In genomic region chr18:57666818-57667497, GRCh38 we compare ENCODE assay signal across 1 cellular context.
TF ChIP-seq lines count a peak whose summit lies in the region.

No MANE protein-coding gene starts in this region.

TF ChIP-seq in K562, 482 proteins besides CTCF, POLR2A, EP300 and RAD21 (continued from another document and continues in another):
- TF ChIP-seq, protein P1, sequence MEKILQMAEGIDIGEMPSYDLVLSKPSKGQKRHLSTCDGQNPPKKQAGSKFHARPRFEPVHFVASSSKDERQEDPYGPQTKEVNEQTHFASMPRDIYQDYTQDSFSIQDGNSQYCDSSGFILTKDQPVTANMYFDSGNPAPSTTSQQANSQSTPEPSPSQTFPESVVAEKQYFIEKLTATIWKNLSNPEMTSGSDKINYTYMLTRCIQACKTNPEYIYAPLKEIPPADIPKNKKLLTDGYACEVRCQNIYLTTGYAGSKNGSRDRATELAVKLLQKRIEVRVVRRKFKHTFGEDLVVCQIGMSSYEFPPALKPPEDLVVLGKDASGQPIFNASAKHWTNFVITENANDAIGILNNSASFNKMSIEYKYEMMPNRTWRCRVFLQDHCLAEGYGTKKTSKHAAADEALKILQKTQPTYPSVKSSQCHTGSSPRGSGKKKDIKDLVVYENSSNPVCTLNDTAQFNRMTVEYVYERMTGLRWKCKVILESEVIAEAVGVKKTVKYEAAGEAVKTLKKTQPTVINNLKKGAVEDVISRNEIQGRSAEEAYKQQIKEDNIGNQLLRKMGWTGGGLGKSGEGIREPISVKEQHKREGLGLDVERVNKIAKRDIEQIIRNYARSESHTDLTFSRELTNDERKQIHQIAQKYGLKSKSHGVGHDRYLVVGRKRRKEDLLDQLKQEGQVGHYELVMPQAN (IDR thresholded peaks at IDR 0.05; ENCODE audit: borderline replicate concordance): no peak
- TF ChIP-seq ZNF12 (CRISPR knock-in tag; IDR thresholded peaks at IDR 0.05): no peak
- TF ChIP-seq NELFE (IDR thresholded peaks at IDR 0.05; ENCODE audit: insufficient read depth, insufficient read length): no peak
- no peak for TF ChIP-seq NCOA2 (IDR thresholded peaks at IDR 0.05; ENCODE audit: partially characterized antibody in 2 of 2)
- TF ChIP-seq RBM25 (IDR thresholded peaks at IDR 0.05; ENCODE audit: low read depth, low read length, severe bottlenecking): no peak
- no peak for TF ChIP-seq ZNF354B (CRISPR knock-in tag; IDR thresholded peaks at IDR 0.05)
- TF ChIP-seq TCF7 (IDR thresholded peaks at IDR 0.05; ENCODE audit: borderline replicate concordance): no peak
- TF ChIP-seq ZNF717 (CRISPR knock-in tag; IDR thresholded peaks at IDR 0.05): no peak
- TF ChIP-seq RNF2 (IDR thresholded peaks at IDR 0.05): peak; percentile 42; the same call in 1 of the 2 replicates
- TF ChIP-seq TAL1 (IDR thresholded peaks at IDR 0.05): peak; percentile 85
- TF ChIP-seq FOXA1 (IDR thresholded peaks at IDR 0.05; ENCODE audit: borderline replicate concordance): no peak
- TF ChIP-seq CBFB (CRISPR knock-in tag; IDR thresholded peaks at IDR 0.05): no peak
- TF ChIP-seq JUN (IDR thresholded peaks at IDR 0.05; ENCODE audit: borderline replicate concordance, low read depth, low read length): peak; percentile 86; the same call in 1 of the 2 replicates
- no peak for TF ChIP-seq JUN (CRISPR knock-in tag; IDR thresholded peaks at IDR 0.05; ENCODE audit: borderline replicate concordance)
- TF ChIP-seq HNRNPLL (IDR thresholded peaks at IDR 0.05; ENCODE audit: low read depth, low read length, poor library complexity, severe bottlenecking): no peak
- TF ChIP-seq LEF1 (IDR thresholded peaks at IDR 0.05): peak; percentile 81
- TF ChIP-seq THRAP3 (IDR thresholded peaks at IDR 0.05; ENCODE audit: borderline replicate concordance): no peak
- peak; percentile 62; the same call in 1 of the 2 replicates for TF ChIP-seq CTBP1 (IDR thresholded peaks at IDR 0.05; ENCODE audit: borderline replicate concordance)
- TF ChIP-seq SOX6 (IDR thresholded peaks at IDR 0.05): peak; percentile 70; the same call in 1 of the 2 replicates
- peak; percentile 68 to 76 for TF ChIP-seq KDM1A (IDR thresholded peaks at IDR 0.05)
- TF ChIP-seq, protein P2, sequence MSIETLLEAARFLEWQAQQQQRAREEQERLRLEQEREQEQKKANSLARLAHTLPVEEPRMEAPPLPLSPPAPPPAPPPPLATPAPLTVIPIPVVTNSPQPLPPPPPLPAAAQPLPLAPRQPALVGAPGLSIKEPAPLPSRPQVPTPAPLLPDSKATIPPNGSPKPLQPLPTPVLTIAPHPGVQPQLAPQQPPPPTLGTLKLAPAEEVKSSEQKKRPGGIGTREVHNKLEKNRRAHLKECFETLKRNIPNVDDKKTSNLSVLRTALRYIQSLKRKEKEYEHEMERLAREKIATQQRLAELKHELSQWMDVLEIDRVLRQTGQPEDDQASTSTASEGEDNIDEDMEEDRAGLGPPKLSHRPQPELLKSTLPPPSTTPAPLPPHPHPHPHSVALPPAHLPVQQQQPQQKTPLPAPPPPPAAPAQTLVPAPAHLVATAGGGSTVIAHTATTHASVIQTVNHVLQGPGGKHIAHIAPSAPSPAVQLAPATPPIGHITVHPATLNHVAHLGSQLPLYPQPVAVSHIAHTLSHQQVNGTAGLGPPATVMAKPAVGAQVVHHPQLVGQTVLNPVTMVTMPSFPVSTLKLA (conservative IDR thresholded peaks at IDR 0.05): peak; percentile 46 to 55; a peak in 2 of 4 replicates
- peak; percentile 81 for TF ChIP-seq STAT5A (IDR thresholded peaks at IDR 0.05; ENCODE audit: borderline replicate concordance, low read length)
- TF ChIP-seq HOXB6 (CRISPR knock-in tag; IDR thresholded peaks at IDR 0.05; ENCODE audit: borderline replicate concordance): no peak
- no peak for TF ChIP-seq TAF7 (tag; IDR thresholded peaks at IDR 0.05)
- no peak for TF ChIP-seq IRF1 (CRISPR knock-in tag; IDR thresholded peaks at IDR 0.05; ENCODE audit: borderline replicate concordance)
- TF ChIP-seq THRB (CRISPR knock-in tag; conservative IDR thresholded peaks at IDR 0.05): no peak
- peak; percentile 91 to 94 for TF ChIP-seq TRIM24 (IDR thresholded peaks at IDR 0.05)
- TF ChIP-seq BRD9 (IDR thresholded peaks at IDR 0.05; ENCODE audit: low read depth, partially characterized antibody): no peak
- TF ChIP-seq HEY1 (CRISPR knock-in tag; IDR thresholded peaks at IDR 0.05; ENCODE audit: borderline replicate concordance): no peak
- no peak for TF ChIP-seq PHF21A (IDR thresholded peaks at IDR 0.05; ENCODE audit: borderline replicate concordance, low read depth)
- TF ChIP-seq MXI1 (IDR thresholded peaks at IDR 0.05; ENCODE audit: low read depth, low read length): no peak
- no peak for TF ChIP-seq MAFF (IDR thresholded peaks at IDR 0.05; ENCODE audit: low read length)
- TF ChIP-seq GATA2 (CRISPR knock-in tag; IDR thresholded peaks at IDR 0.05): peak; percentile 63
- no peak for TF ChIP-seq SNIP1 (IDR thresholded peaks at IDR 0.05; ENCODE audit: low read depth)
- no peak for TF ChIP-seq ZNF75A (CRISPR knock-in tag; IDR thresholded peaks at IDR 0.05)
- TF ChIP-seq TARDBP (IDR thresholded peaks at IDR 0.05): no peak
- TF ChIP-seq SNAPC5 (CRISPR knock-in tag; IDR thresholded peaks at IDR 0.05): no peak
- no peak for TF ChIP-seq FOXJ3 (CRISPR knock-in tag; IDR thresholded peaks at IDR 0.05)
- no peak for TF ChIP-seq PREB (CRISPR knock-in tag; IDR thresholded peaks at IDR 0.05)
- TF ChIP-seq TBP (optimal IDR thresholded peaks at IDR 0.05; ENCODE audit: low read depth, low read length): no peak
- TF ChIP-seq ZNF239 (CRISPR knock-in tag; IDR thresholded peaks at IDR 0.05): no peak
- no peak for TF ChIP-seq MYC (IDR thresholded peaks at IDR 0.05; ENCODE audit: low read depth, low read length)
- no peak for TF ChIP-seq MYC (CRISPR knock-in tag; IDR thresholded peaks at IDR 0.05; ENCODE audit: borderline replicate concordance, low read depth)
- TF ChIP-seq CREM (IDR thresholded peaks at IDR 0.05; ENCODE audit: low read depth): peak; percentile 77
- peak; percentile 53 for TF ChIP-seq NEUROD1 (IDR thresholded peaks at IDR 0.05; ENCODE audit: borderline replicate concordance, low read depth, low read length, partially characterized antibody)
- TF ChIP-seq, protein P3, sequence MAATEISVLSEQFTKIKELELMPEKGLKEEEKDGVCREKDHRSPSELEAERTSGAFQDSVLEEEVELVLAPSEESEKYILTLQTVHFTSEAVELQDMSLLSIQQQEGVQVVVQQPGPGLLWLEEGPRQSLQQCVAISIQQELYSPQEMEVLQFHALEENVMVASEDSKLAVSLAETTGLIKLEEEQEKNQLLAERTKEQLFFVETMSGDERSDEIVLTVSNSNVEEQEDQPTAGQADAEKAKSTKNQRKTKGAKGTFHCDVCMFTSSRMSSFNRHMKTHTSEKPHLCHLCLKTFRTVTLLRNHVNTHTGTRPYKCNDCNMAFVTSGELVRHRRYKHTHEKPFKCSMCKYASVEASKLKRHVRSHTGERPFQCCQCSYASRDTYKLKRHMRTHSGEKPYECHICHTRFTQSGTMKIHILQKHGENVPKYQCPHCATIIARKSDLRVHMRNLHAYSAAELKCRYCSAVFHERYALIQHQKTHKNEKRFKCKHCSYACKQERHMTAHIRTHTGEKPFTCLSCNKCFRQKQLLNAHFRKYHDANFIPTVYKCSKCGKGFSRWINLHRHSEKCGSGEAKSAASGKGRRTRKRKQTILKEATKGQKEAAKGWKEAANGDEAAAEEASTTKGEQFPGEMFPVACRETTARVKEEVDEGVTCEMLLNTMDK (IDR thresholded peaks at IDR 0.05; ENCODE audit: borderline replicate concordance, insufficient read depth, low read depth, low read length, poor library complexity, severe bottlenecking): no peak
- no peak for TF ChIP-seq NR0B1 (IDR thresholded peaks at IDR 0.05; ENCODE audit: partially characterized antibody)
- TF ChIP-seq ZNF444 (CRISPR knock-in tag; IDR thresholded peaks at IDR 0.05): no peak
- TF ChIP-seq WHSC1 (IDR thresholded peaks at IDR 0.05; ENCODE audit: low read length): no peak
- peak; percentile 86 for TF ChIP-seq PML (IDR thresholded peaks at IDR 0.05; ENCODE audit: low read length)
- TF ChIP-seq RBM39 (optimal IDR thresholded peaks at IDR 0.05; ENCODE audit: low read depth, low read length): no peak
- no peak for TF ChIP-seq SIN3B (IDR thresholded peaks at IDR 0.05; ENCODE audit: low read depth)
- TF ChIP-seq ZNF134 (CRISPR knock-in tag; conservative IDR thresholded peaks at IDR 0.05): no peak
- 0 out of 2 replicates have a peak, but pooled peaks have one; percentile 57 for TF ChIP-seq RFX5 (IDR thresholded peaks at IDR 0.05; ENCODE audit: low read depth, low read length)
- TF ChIP-seq GABPA (tag; conservative IDR thresholded peaks at IDR 0.05; ENCODE audit: low read depth): no peak
- no peak for TF ChIP-seq KLF13 (tag; IDR thresholded peaks at IDR 0.05; ENCODE audit: borderline replicate concordance, low read depth)
- TF ChIP-seq PTTG1 (tag; IDR thresholded peaks at IDR 0.05; ENCODE audit: low read depth): no peak
- no peak for TF ChIP-seq SAFB2 (IDR thresholded peaks at IDR 0.05; ENCODE audit: borderline replicate concordance, low read depth, low read length, severe bottlenecking)
- no peak for TF ChIP-seq TRIM28 (IDR thresholded peaks at IDR 0.05)
- no peak for TF ChIP-seq ID3 (CRISPR knock-in tag; IDR thresholded peaks at IDR 0.05)
- TF ChIP-seq ID3 (tag; IDR thresholded peaks at IDR 0.05): 0 out of 2 replicates have a peak, but pooled peaks have one; percentile 26
- TF ChIP-seq U2AF1 (optimal IDR thresholded peaks at IDR 0.05; ENCODE audit: low read depth, low read length): no peak
- TF ChIP-seq KLF16 (IDR thresholded peaks at IDR 0.05): peak; percentile 64
- TF ChIP-seq HDGF (IDR thresholded peaks at IDR 0.05): no peak
- TF ChIP-seq EZH2 (IDR thresholded peaks at IDR 0.05; ENCODE audit: borderline replicate concordance, low read depth, low read length): no peak
- TF ChIP-seq DACH1 (IDR thresholded peaks at IDR 0.05; ENCODE audit: partially characterized antibody): peak; percentile 73
- no peak for TF ChIP-seq KLF10 (CRISPR knock-in tag; IDR thresholded peaks at IDR 0.05)
- no peak for TF ChIP-seq CBX2 (IDR thresholded peaks at IDR 0.05; ENCODE audit: insufficient read depth, low read length, poor library complexity, severe bottlenecking)
- TF ChIP-seq RBBP5 (IDR thresholded peaks at IDR 0.05; ENCODE audit: borderline replicate concordance, insufficient read depth, low read length, poor library complexity, severe bottlenecking): no peak
- TF ChIP-seq CBFA2T2 (conservative IDR thresholded peaks at IDR 0.05): peak; percentile 89
- TF ChIP-seq FOSL1 (tag; conservative IDR thresholded peaks at IDR 0.05): peak; percentile 75
- TF ChIP-seq ATF7 (IDR thresholded peaks at IDR 0.05): peak; percentile 94
- TF ChIP-seq SMARCE1 (IDR thresholded peaks at IDR 0.05): peak; percentile 84
- TF ChIP-seq RBM22 (IDR thresholded peaks at IDR 0.05; ENCODE audit: low read depth, low read length, poor library complexity, severe bottlenecking): no peak
